11 cellular contexts compared by ENCODE assay signal in the genomic region with DNA sequence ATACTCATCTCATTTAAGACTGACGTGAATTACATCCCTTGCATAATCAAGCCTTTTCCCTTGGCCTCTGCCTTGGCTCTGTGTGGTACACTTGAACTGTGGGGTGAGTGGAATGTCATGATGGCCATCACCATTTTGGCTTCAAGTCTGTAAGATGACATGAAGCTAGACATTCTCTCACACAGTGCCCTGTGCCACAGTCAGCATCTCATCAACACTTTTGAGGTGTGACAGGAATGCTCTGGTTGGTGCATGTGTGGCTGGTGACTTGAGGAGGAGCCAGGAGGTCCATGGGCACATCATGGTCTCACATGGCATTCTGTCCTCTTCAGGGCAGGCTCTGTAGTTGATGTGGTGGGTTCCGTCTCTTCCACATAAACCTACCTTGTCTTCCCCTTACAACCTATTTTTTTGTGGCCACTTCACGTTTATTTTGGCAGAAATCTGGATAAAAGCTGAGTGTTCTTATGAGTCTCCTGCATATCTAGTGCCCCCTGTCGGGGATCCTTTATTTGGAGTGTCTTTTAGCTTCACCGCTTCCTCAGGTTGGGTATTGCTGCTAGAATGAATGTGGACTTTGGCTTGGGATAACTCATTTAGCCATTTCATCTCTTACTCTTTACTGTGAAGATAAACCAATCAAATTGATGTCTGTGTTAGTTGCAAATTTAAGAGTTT. TPM values are rescaled to one million over a fixed set of nuclear protein-coding genes. Genes with fewer than 3 reads are reported as not detected.
A peak's percentile ranks its signal among the peaks of the same experiment; 100 is the strongest.
DNase-seq lines count a peak whose midpoint lies in the region; ATAC-seq, FAIRE-seq and TF ChIP-seq lines count a peak whose summit lies in the region.
"Had no signal": no experiment of that assay in that cellular context is flagged by ENCODE, and none has a peak within 500 bp of the region (broad histone marks: within the 10 kb centered on the region; RNA-seq: fewer than 3 reads in every experiment).

No MANE protein-coding gene starts in this region.

- peaks cover 3% of the 10 kb centered on the region for H3K9me3 Mint-ChIP-seq in activated T-helper 17 cell treated with anti-CD3 and anti-CD28 coated beads, Interleukin-2, amount 50 U/mL, for 72 hours

- peak overlapping the region; percentile 46 for H3K4me3 Mint-ChIP-seq in activated T-helper 17 cell treated with anti-CD3 and anti-CD28 coated beads, Interleukin-2, amount 50 U/mL, for 72 hours

- H3K27me3 ChIP-seq in BLaER1 = no peaks in the 10 kb centered on the region
- H3K27me3 ChIP-seq in H7 (ENCODE audit: control insufficient read depth, insufficient read depth, low read length) = no peaks in the 10 kb centered on the region

- H3K36me3 Mint-ChIP-seq in activated T-helper 17 cell treated with anti-CD3 and anti-CD28 coated beads, Interleukin-2, amount 50 U/mL, for 72 hours (ENCODE audit: low read depth) = no peaks in the 10 kb centered on the region

- no peaks in the 10 kb centered on the region for H3K27me3 Mint-ChIP-seq in activated T-helper 17 cell treated with anti-CD3 and anti-CD28 coated beads, Interleukin-2, amount 50 U/mL, for 72 hours

- ATAC-seq in activated T-helper 17 cell treated with anti-CD3 and anti-CD28 coated beads, Interleukin-2, amount 50 U/mL, for 72 hours (replicated peaks) = no peak
- ATAC-seq in GM19035 (IDR thresholded peaks at IDR 0.05; ENCODE audit: unreplicated experiment) = no peak
- ATAC-seq in HG02678 (IDR thresholded peaks at IDR 0.05; ENCODE audit: unreplicated experiment) = no peak

- TF ChIP-seq CTCF in kidney (IDR thresholded peaks at IDR 0.05; ENCODE audit: borderline replicate concordance, extremely low read depth, insufficient read depth) = peak; percentile 3

- H3K9ac ChIP-seq in BLaER1 (no peak overlapping the region), kidney (ENCODE audit: low read length in 2 of 2) (no peak overlapping the region)

- peak; percentile 51 for DNase-seq in H7
- no peak for DNase-seq in kidney
- DNase-seq in stimulated activated CD4-positive, alpha-beta T cell treated with anti-CD3 and anti-CD28 coated beads, Interleukin-2, amount 100 ng/mL, for 48 hours = no peak
- no peak for DNase-seq in ureter (ENCODE audit: low spot score)
- DNase-seq: activated gamma-delta T cell treated with Interleukin-2 at 50 U/mL for 16 hours; NCI-H1048; stimulated activated CD4-positive, alpha-beta T cell treated with anti-CD3 and anti-CD28 coated beads, Interleukin-4, amount 100 ng/mL, for 4 hours had no signal

- H3K4me1 ChIP-seq in BLaER1 (peaks cover 58% of the 10 kb centered on the region), kidney (ENCODE audit: control insufficient read depth in 1 of 2, insufficient read depth in 1 of 2, low read depth in 1 of 2, low read length in 2 of 2) (peaks cover 0 to 2% of the 10 kb centered on the region in 2 donors)

- intact Hi-C loops in kidney (cut with DNase I) = no loop called here

- H3K27ac Mint-ChIP-seq in activated T-helper 17 cell treated with anti-CD3 and anti-CD28 coated beads, Interleukin-2, amount 50 U/mL, for 72 hours = no peak overlapping the region

- 0 out of 2 replicates have a peak overlapping the region, but pooled peaks have one; percentile 8 for H3K4me2 ChIP-seq in BLaER1

- H3K9me3 ChIP-seq in BLaER1 (peaks cover 46% of the 10 kb centered on the region), kidney (ENCODE audit: control insufficient read depth in 1 of 2, low read length in 2 of 2) (no peaks in the 10 kb centered on the region)

- H3K27ac ChIP-seq in BLaER1 (no peak overlapping the region), kidney (ENCODE audit: low read depth in 2 of 2, low read length in 2 of 2) (no peak overlapping the region)

- peaks cover 100% of the 10 kb centered on the region for H4K20me1 ChIP-seq in BLaER1

- H3K4me1 Mint-ChIP-seq in activated T-helper 17 cell treated with anti-CD3 and anti-CD28 coated beads, Interleukin-2, amount 50 U/mL, for 72 hours = peaks cover 58% of the 10 kb centered on the region

- no peak for FAIRE-seq in kidney (lab: Jason Lieb, UNC)

- peaks cover 54% of the 10 kb centered on the region for H3K36me3 ChIP-seq in BLaER1
- H3K36me3 ChIP-seq in H7 (replicated peaks; ENCODE audit: control insufficient read depth, insufficient read depth, low read length) = no peaks in the 10 kb centered on the region
- no peaks in the 10 kb centered on the region for H3K36me3 ChIP-seq in kidney (ENCODE audit: control insufficient read depth in 1 of 2, insufficient read depth in 2 of 2, low read length in 2 of 2)

- H3K4me3 ChIP-seq in BLaER1 = no peak overlapping the region
- H3K4me3 ChIP-seq in H7 (ENCODE audit: insufficient read depth, low read depth, low read length) = no peak overlapping the region
- no peak overlapping the region for H3K4me3 ChIP-seq in kidney (ENCODE audit: low read length in 2 of 2)

RNA-seq across cellular contexts. Expression of gene MAP4K4, which starts 28.1 kb away (rescaled TPM):
- 45.6 and 58.7 TPM in 2 replicates for total RNA-seq in H7 (2014; rRNA removed; shearing (Covaris generic))
- 10 to 100 TPM; 26.4 to 54.9 TPM for total RNA-seq in activated T-helper 17 cell treated with anti-CD3 and anti-CD28 coated beads, Interleukin-2, amount 50 U/mL, for 72 hours
- total RNA-seq in kidney (62.8 TPM), ureter (49.9 TPM)
- polyA plus RNA-seq in kidney (ENCODE audit: insufficient read depth, low read depth, low replicate concordance) = 8.4 TPM
